Comparison of ENCODE assay signal across 11 cellular contexts in genomic region chr2:1010373-1011017, GRCh38.
A peak's percentile ranks its signal among the peaks of the same experiment; 100 is the strongest.
DNase-seq lines count a peak whose midpoint lies in the region; ATAC-seq lines count a peak whose summit lies in the region.
"Had no signal": no experiment of that assay in that cellular context is flagged by ENCODE, and none has a peak within 500 bp of the region (broad histone marks: within the 10 kb centered on the region; RNA-seq: fewer than 3 reads in every experiment).

No MANE protein-coding gene starts in this region.

- peak; percentile 12 for DNase-seq in NOMO-1 treated with dmso at 0.1 percent for 144 hours (lab: John Stamatoyannopoulos, UW; ENCODE audit: unreplicated experiment)
- no peak for DNase-seq in NOMO-1 (lab: John Stamatoyannopoulos, UW; ENCODE audit: unreplicated experiment in 2 of 2)
- peak; percentile 32 for DNase-seq in NCI-H2107 (lab: John Stamatoyannopoulos, UW)
- DNase-seq in foreskin melanocyte: peak; percentile 38
- peak; percentile 7 for DNase-seq in stromal cell of bone marrow (ENCODE audit: low read depth)
- no peak for DNase-seq in SIG-M5 (lab: John Stamatoyannopoulos, UW)
- no peak for DNase-seq in SHP77 treated with DMSO at 0.1 percent for 48 hours (lab: John Stamatoyannopoulos, UW)
- DNase-seq: activated CD8-positive, alpha-beta T cell treated with anti-CD3 and anti-CD28 coated beads for 36 hours; occipital lobe; stimulated activated CD4-positive, alpha-beta T cell treated with anti-CD3 and anti-CD28 coated beads, Interleukin-4, amount 100 ng/mL, for 24 hours had no signal

- ATAC-seq in GM19452 (IDR thresholded peaks at IDR 0.05; ENCODE audit: unreplicated experiment): no peak
- ATAC-seq: activated CD8-positive, alpha-beta T cell treated with anti-CD3 and anti-CD28 coated beads for 36 hours had no signal

Comparison
In these comparisons a context has a peak if more than half of its experiments do, and no peak if none do; other contexts are left out.
1. DNase-seq: peak in NOMO-1 treated with dmso at 0.1 percent for 144 hours (single experiment), NCI-H2107 (single experiment), foreskin melanocyte (single experiment) and stromal cell of bone marrow (single experiment); none in NOMO-1 (0 of 2), SIG-M5 (single experiment) and SHP77 treated with DMSO at 0.1 percent for 48 hours (single experiment).